Comparison of ENCODE assay signal across 10 cellular contexts in the genomic region with DNA sequence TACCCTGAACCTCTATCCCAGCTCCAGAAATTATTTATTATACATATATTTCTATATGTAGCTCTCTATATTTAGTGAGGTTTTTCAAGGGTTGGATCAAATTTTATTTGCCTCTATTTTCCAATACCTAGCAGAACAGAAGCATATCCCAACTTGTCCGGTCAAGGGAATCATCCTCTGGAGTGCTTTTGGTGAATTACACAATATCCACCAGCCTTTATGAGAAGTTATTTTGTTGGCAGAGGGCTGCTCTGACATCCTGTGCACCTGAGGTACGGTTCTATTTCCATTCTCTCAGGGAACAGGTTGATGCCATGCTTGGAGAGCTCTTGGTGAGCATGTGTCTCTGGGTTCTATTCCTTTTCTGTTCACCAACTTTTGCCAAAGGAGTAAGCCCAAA.
"Had no signal": no experiment of that assay in that cellular context is flagged by ENCODE, and none has a peak within 500 bp of the region (broad histone marks: within the 10 kb centered on the region; RNA-seq: fewer than 3 reads in every experiment).

No MANE protein-coding gene starts in this region.

- H3K4me1 ChIP-seq: HAP-1 had no signal

- H2AFZ ChIP-seq: GM23248 had no signal

- DNase-seq: GM23248, GOT3, H7, HFFc6, KG1 had no signal

- H3K9me3 ChIP-seq: HAP-1 had no signal

- H3K9ac ChIP-seq: GM23248 had no signal

- FAIRE-seq: HepG2, K562 had no signal

- ATAC-seq: HCT116, HepG2, K562 had no signal

- H3K36me3 ChIP-seq: HAP-1 had no signal

- H3K27ac ChIP-seq: GM23248, HL-60 had no signal

- H3K4me3 ChIP-seq: GM23248, HAP-1, K562 had no signal
